Comparison of ENCODE assay signal across 24 cellular contexts in genomic region chr2:877747-878146, GRCh38.
DNase-seq lines count a peak whose midpoint lies in the region; ATAC-seq and TF ChIP-seq lines count a peak whose summit lies in the region.
"Had no signal": no experiment of that assay in that cellular context is flagged by ENCODE, and none has a peak within 500 bp of the region (broad histone marks: within the 10 kb centered on the region; RNA-seq: fewer than 3 reads in every experiment).

No MANE protein-coding gene starts in this region.

- H3K27ac ChIP-seq in H9 (ENCODE audit: insufficient read length, low read depth, low read length) (no peak overlapping the region), endodermal cell (ENCODE audit: low read depth, low read length) (no peak overlapping the region), lower lobe of right lung (no peak overlapping the region)
- H3K27ac ChIP-seq: PC-9 had no signal

- no peak overlapping the region for H3K4ac ChIP-seq in H9 (ENCODE audit: low read depth, low read length)

- H2BK15ac ChIP-seq in H9 (ENCODE audit: low read depth, low read length) = no peak overlapping the region

- no peaks in the 10 kb centered on the region for H3K27me3 ChIP-seq in H9 (ENCODE audit: insufficient read depth, low read length)
- no peaks in the 10 kb centered on the region for H3K27me3 ChIP-seq in endodermal cell (ENCODE audit: control insufficient read depth, insufficient read depth, low read length, poor library complexity, severe bottlenecking)
- H3K27me3 ChIP-seq in lower lobe of right lung (ENCODE audit: low read depth) = peaks cover 4% of the 10 kb centered on the region
- H3K27me3 ChIP-seq: MG63 had no signal

- TF ChIP-seq CTCF in H9 (conservative IDR thresholded peaks at IDR 0.05) = no peak
- TF ChIP-seq CTCF in endodermal cell (conservative IDR thresholded peaks at IDR 0.05) = no peak
- TF ChIP-seq CTCF in lower lobe of right lung (IDR thresholded peaks at IDR 0.05) = no peak

- H3K4me1 ChIP-seq in H9 (ENCODE audit: insufficient read depth, low read length) (no peaks in the 10 kb centered on the region), endodermal cell (ENCODE audit: control insufficient read depth, insufficient read depth, low read length) (no peaks in the 10 kb centered on the region), lower lobe of right lung (no peaks in the 10 kb centered on the region)

- H2AK5ac ChIP-seq in H9 (ENCODE audit: insufficient read length, low read length) = no peak overlapping the region

- ATAC-seq in activated CD8-positive, alpha-beta memory T cell treated with anti-CD3 and anti-CD28 coated beads, Interleukin-2, amount 10 ng/mL, durations not matched to agents 7 days and 5 days = no peak
- peak; percentile 12 for ATAC-seq in stimulated activated memory B cell treated with anti-CD40 and anti-IgM and Interleukin-4, amounts not matched to agents 10 μg/mL and 1 μg/mL and 100 μg/mL, for 72 hours
- ATAC-seq in GM18498 (IDR thresholded peaks at IDR 0.05; ENCODE audit: unreplicated experiment) (no peak), lower lobe of right lung (no peak)
- ATAC-seq: GM12878 had no signal

- H3K23ac ChIP-seq in H9 (ENCODE audit: insufficient read length, low read depth, low read length) = no peak overlapping the region

- H2AFZ ChIP-seq in H9 (ENCODE audit: low read length) = no peak overlapping the region
- H2AFZ ChIP-seq: PC-9 had no signal

- H3K79me1 ChIP-seq in H9 (ENCODE audit: insufficient read depth, low read depth, low read length, poor library complexity, severe bottlenecking) = no peaks in the 10 kb centered on the region

- H3K4me1 Mint-ChIP-seq in H9 (peaks cover 12 to 16% of the 10 kb centered on the region in 2 experiments; a peak in 3 of 4 replicates), endodermal cell (no peaks in the 10 kb centered on the region)
- H3K4me1 Mint-ChIP-seq in activated CD8-positive, alpha-beta memory T cell treated with anti-CD3 and anti-CD28 coated beads, Interleukin-2, amount 10 ng/mL, durations not matched to agents 7 days and 5 days = no peaks in the 10 kb centered on the region
- no peaks in the 10 kb centered on the region for H3K4me1 Mint-ChIP-seq in stimulated activated memory B cell treated with anti-CD40 and anti-IgM and Interleukin-4, amounts not matched to agents 10 μg/mL and 1 μg/mL and 100 μg/mL, for 72 hours
- H3K4me1 Mint-ChIP-seq: CD4-positive, alpha-beta memory T cell had no signal

- no peak overlapping the region for H4K91ac ChIP-seq in H9 (ENCODE audit: insufficient read length, low read depth, low read length)

- H3K27me3 Mint-ChIP-seq in H9 (ENCODE audit: low read depth) (peaks cover 34% of the 10 kb centered on the region), endodermal cell (ENCODE audit: insufficient read depth) (peaks cover 5% of the 10 kb centered on the region)
- H3K27me3 Mint-ChIP-seq in activated CD8-positive, alpha-beta memory T cell treated with anti-CD3 and anti-CD28 coated beads, Interleukin-2, amount 10 ng/mL, durations not matched to agents 7 days and 5 days = peaks cover 4% of the 10 kb centered on the region
- peaks cover 14% of the 10 kb centered on the region for H3K27me3 Mint-ChIP-seq in stimulated activated memory B cell treated with anti-CD40 and anti-IgM and Interleukin-4, amounts not matched to agents 10 μg/mL and 1 μg/mL and 100 μg/mL, for 72 hours

- no peak overlapping the region for H3K4me3 Mint-ChIP-seq in H9
- H3K4me3 Mint-ChIP-seq in activated CD8-positive, alpha-beta memory T cell treated with anti-CD3 and anti-CD28 coated beads, Interleukin-2, amount 10 ng/mL, durations not matched to agents 7 days and 5 days = no peak overlapping the region
- no peak overlapping the region for H3K4me3 Mint-ChIP-seq in endodermal cell
- no peak overlapping the region for H3K4me3 Mint-ChIP-seq in stimulated activated memory B cell treated with anti-CD40 and anti-IgM and Interleukin-4, amounts not matched to agents 10 μg/mL and 1 μg/mL and 100 μg/mL, for 72 hours
- H3K4me3 Mint-ChIP-seq: CD4-positive, alpha-beta memory T cell had no signal

- H3K9me3 ChIP-seq in H9 (ENCODE audit: control insufficient read depth, low read depth, low read length) (no peaks in the 10 kb centered on the region), endodermal cell (ENCODE audit: control insufficient read depth, low read length) (no peaks in the 10 kb centered on the region), lower lobe of right lung (no peaks in the 10 kb centered on the region)
- H3K9me3 ChIP-seq: MG63 had no signal

- H4K5ac ChIP-seq in H9 (ENCODE audit: insufficient read length, low read depth, low read length) = no peak overlapping the region

- no peak overlapping the region for H2BK20ac ChIP-seq in H9 (ENCODE audit: low read depth, low read length, poor library complexity, severe bottlenecking)

- peaks cover 0 to 7% (median 0%) of the 10 kb centered on the region in 3 experiments; a peak in 1 of 7 replicates for H3K36me3 Mint-ChIP-seq in H9 (ENCODE audit: insufficient read depth in 1 of 3, low read depth in 3 of 3)
- no peaks in the 10 kb centered on the region for H3K36me3 Mint-ChIP-seq in activated CD8-positive, alpha-beta memory T cell treated with anti-CD3 and anti-CD28 coated beads, Interleukin-2, amount 10 ng/mL, durations not matched to agents 7 days and 5 days
- no peaks in the 10 kb centered on the region for H3K36me3 Mint-ChIP-seq in endodermal cell (ENCODE audit: low read depth)
- H3K36me3 Mint-ChIP-seq in stimulated activated memory B cell treated with anti-CD40 and anti-IgM and Interleukin-4, amounts not matched to agents 10 μg/mL and 1 μg/mL and 100 μg/mL, for 72 hours = no peaks in the 10 kb centered on the region
- H3K36me3 Mint-ChIP-seq: CD4-positive, alpha-beta memory T cell had no signal

- H2BK5ac ChIP-seq in H9 (ENCODE audit: insufficient read length, low read length) = no peak overlapping the region

- H3K9ac ChIP-seq in H9 (ENCODE audit: extremely low read depth, insufficient read length, low read length) (no peak overlapping the region), endodermal cell (ENCODE audit: extremely low read depth, low read length, poor library complexity, severe bottlenecking) (no peak overlapping the region)

- H3K4me2 ChIP-seq in H9 (ENCODE audit: insufficient read depth, insufficient read length, low read length) = no peak overlapping the region
- H3K4me2 ChIP-seq: PC-9 had no signal

- no peaks in the 10 kb centered on the region for H3K23me2 ChIP-seq in H9 (ENCODE audit: insufficient read length, low read depth, low read length, poor library complexity, severe bottlenecking)

- no peak overlapping the region for H2BK120ac ChIP-seq in H9 (ENCODE audit: low read depth, low read length, poor library complexity, severe bottlenecking)

- no peaks in the 10 kb centered on the region for H4K20me1 ChIP-seq in H9 (ENCODE audit: control insufficient read depth, insufficient read depth, insufficient read length)

- DNase-seq in H9 = peak; percentile 13
- peak; percentile 14 for DNase-seq in activated CD8-positive, alpha-beta memory T cell treated with anti-CD3 and anti-CD28 coated beads, Interleukin-2, amount 10 ng/mL, durations not matched to agents 7 days and 5 days
- peak; percentile 12 for DNase-seq in endodermal cell
- no peak for DNase-seq in NCI-H187 treated with DMSO at 0.1 percent for 48 hours (lab: John Stamatoyannopoulos, UW)
- DNase-seq in lower lobe of right lung = no peak
- DNase-seq: C1 segment of cervical spinal cord; CD4-positive, alpha-beta memory T cell; COR-L47; DMS53; EL; GDM1; IMR-90; KG1; MG63; NCI-H1105 treated with DMSO at 0.1 percent for 48 hours; NCI-H146; NCI-H2029 treated with DMSO at 0.1 percent for 48 hours; NCI-H446 treated with DMSO at 0.1 percent for 48 hours; NCI-H526; PC-9; Right ventricle myocardium superior had no signal

- no peak overlapping the region for H3K18ac ChIP-seq in H9 (ENCODE audit: insufficient read length, low read depth, low read length)

- H3K56ac ChIP-seq in H9 (ENCODE audit: insufficient read length, low read depth, low read length) = no peak overlapping the region

- H3K27ac Mint-ChIP-seq in H9 = no peak overlapping the region
- no peak overlapping the region for H3K27ac Mint-ChIP-seq in activated CD8-positive, alpha-beta memory T cell treated with anti-CD3 and anti-CD28 coated beads, Interleukin-2, amount 10 ng/mL, durations not matched to agents 7 days and 5 days
- H3K27ac Mint-ChIP-seq in endodermal cell = no peak overlapping the region
- no peak overlapping the region for H3K27ac Mint-ChIP-seq in stimulated activated memory B cell treated with anti-CD40 and anti-IgM and Interleukin-4, amounts not matched to agents 10 μg/mL and 1 μg/mL and 100 μg/mL, for 72 hours
- H3K27ac Mint-ChIP-seq: CD4-positive, alpha-beta memory T cell had no signal

- CTCF ChIA-PET in activated CD8-positive, alpha-beta memory T cell treated with anti-CD3 and anti-CD28 coated beads, Interleukin-2, amount 10 ng/mL, durations not matched to agents 7 days and 5 days (lab: Charles Lee) = interaction anchor here (0.7 kb wide), 1 partner anchor 262 kb away, joined by 3 read pairs; no protein-coding TSS in a partner anchor

- H3T11ph ChIP-seq in H9 (ENCODE audit: low read length) = no peak overlapping the region

- H3K4me3 ChIP-seq in endodermal cell (ENCODE audit: low read length) (no peak overlapping the region), lower lobe of right lung (no peak overlapping the region)
- H3K4me3 ChIP-seq: GM12878, MG63, PC-9 had no signal

- H3K9me3 Mint-ChIP-seq in H9 (peaks cover 5 to 7% of the 10 kb centered on the region in 2 experiments; a peak in 4 of 5 replicates), endodermal cell (no peaks in the 10 kb centered on the region)
- H3K9me3 Mint-ChIP-seq in activated CD8-positive, alpha-beta memory T cell treated with anti-CD3 and anti-CD28 coated beads, Interleukin-2, amount 10 ng/mL, durations not matched to agents 7 days and 5 days (ENCODE audit: low read depth) = no peaks in the 10 kb centered on the region
- peaks cover 8% of the 10 kb centered on the region for H3K9me3 Mint-ChIP-seq in stimulated activated memory B cell treated with anti-CD40 and anti-IgM and Interleukin-4, amounts not matched to agents 10 μg/mL and 1 μg/mL and 100 μg/mL, for 72 hours
- H3K9me3 Mint-ChIP-seq: CD4-positive, alpha-beta memory T cell had no signal

- no peak overlapping the region for H3K14ac ChIP-seq in H9 (ENCODE audit: insufficient read depth, low read length)

- H4K8ac ChIP-seq in H9 (replicated peaks; ENCODE audit: insufficient read length, low read depth, low read length) = no peak overlapping the region

- 100% methylated on average over 1 of the region's 14 CpGs for WGBS in H9 (ENCODE audit: extremely low coverage, insufficient read length, low lambda C conversion rate)
- WGBS in endodermal cell (ENCODE audit: insufficient coverage in 1 of 2, insufficient read length in 1 of 2), 2 experiments = 96 to 100% methylated on average over 3 to 14 of the region's 14 CpGs

- intact Hi-C loops in lower lobe of right lung (cut with DNase I) = no loop called here

- H3K36me3 ChIP-seq in endodermal cell (ENCODE audit: control insufficient read depth, insufficient read depth, low read length) (no peaks in the 10 kb centered on the region), lower lobe of right lung (no peaks in the 10 kb centered on the region)
- H3K36me3 ChIP-seq: MG63 had no signal

- no peak overlapping the region for H2BK12ac ChIP-seq in H9 (ENCODE audit: insufficient read length, low read depth, low read length)

- no peaks in the 10 kb centered on the region for H3K79me2 ChIP-seq in H9 (ENCODE audit: insufficient read depth, low read length)

Comparison
In these comparisons a context has a peak if more than half of its experiments do, and no peak if none do; other contexts are left out.
1. DNase-seq: peak in H9 (single experiment), activated CD8-positive, alpha-beta memory T cell treated with anti-CD3 and anti-CD28 coated beads, Interleukin-2, amount 10 ng/mL, durations not matched to agents 7 days and 5 days (single experiment) and endodermal cell (single experiment); none in NCI-H187 treated with DMSO at 0.1 percent for 48 hours (single experiment) and lower lobe of right lung (single experiment).